12 cellular contexts compared by ENCODE assay signal in genomic region chr2:112622528-112622849, GRCh38. TPM values are rescaled to one million over a fixed set of nuclear protein-coding genes. Genes with fewer than 3 reads are reported as not detected.
A peak's percentile ranks its signal among the peaks of the same experiment; 100 is the strongest.
DNase-seq lines count a peak whose midpoint lies in the region; ATAC-seq and TF ChIP-seq lines count a peak whose summit lies in the region.
"Had no signal": no experiment of that assay in that cellular context is flagged by ENCODE, and none has a peak within 500 bp of the region (broad histone marks: within the 10 kb centered on the region; RNA-seq: fewer than 3 reads in every experiment).

No MANE protein-coding gene starts in this region.

- intact Hi-C loops in PC-3 (cut with micrococcal nuclease) (no loop called here), cardiac septum (cut with DNase I) (no loop called here)

- BruUV-seq in PC-3 (replicated peaks; lab: Mats Ljungman, UMichigan) = no TSS peak

- ATAC-seq in PC-3 (peak; percentile 7), HG03196 (IDR thresholded peaks at IDR 0.05; ENCODE audit: unreplicated experiment) (no peak)

- peak overlapping the region; percentile 94 for H3K27ac ChIP-seq in PC-3 (ENCODE audit: low read length)
- H3K27ac ChIP-seq: HL-60, upper lobe of left lung had no signal

- CTCF ChIA-PET in PC-3 (lab: Charles Lee) = interaction anchor here (0.6 kb wide), 2 partner anchors 21 to 661 kb away, joined by 6 to 7 read pairs; no protein-coding TSS in a partner anchor

- in situ Hi-C loops in KBM-7 (cut with MboI; ENCODE audit: low pct_unique_long_range_greater_than_20kb, low sequenced_read_pairs) = loop anchor here (25.0 kb wide), 1 partner anchor 315 kb away; no protein-coding TSS in a partner anchor

- no peak overlapping the region; the same call in 1 of the 2 replicates for H2AFZ ChIP-seq in PC-3 (ENCODE audit: low read length)

- no peaks in the 10 kb centered on the region for H4K20me1 ChIP-seq in PC-3 (ENCODE audit: low read length)

- H3K4me2 ChIP-seq in PC-3 (ENCODE audit: low read length) = peak overlapping the region; percentile 58

- H3K9me3 ChIP-seq in PC-3 (ENCODE audit: low read length) = no peaks in the 10 kb centered on the region
- H3K9me3 ChIP-seq: adrenal gland, upper lobe of left lung had no signal

- DNase-seq in GM04504 (ENCODE audit: low read depth) (peak; percentile 79), PC-3 (peak; percentile 88), erythroblast (lab: John Stamatoyannopoulos, UW) (peak; percentile 69 to 75), skeletal muscle cell (ENCODE audit: low read depth) (peak; percentile 93), KBM-7 (no peak), cardiac septum (ENCODE audit: low spot score) (no peak)
- DNase-seq: foreskin melanocyte had no signal

- peaks cover 13% of the 10 kb centered on the region for H3F3A ChIP-seq in PC-3 (ENCODE audit: low read length, unreplicated experiment)

- no peaks in the 10 kb centered on the region for H3K27me3 ChIP-seq in PC-3 (ENCODE audit: low read length)
- H3K27me3 ChIP-seq: adrenal gland, upper lobe of left lung had no signal

- H3K9ac ChIP-seq in PC-3 (ENCODE audit: low read length) = peak overlapping the region; percentile 61

- H3K4me1 ChIP-seq in PC-3 (ENCODE audit: insufficient read depth, low read length) = peaks cover 63% of the 10 kb centered on the region

- H3K4me3 ChIP-seq in PC-3 (ENCODE audit: low read length) (no peak overlapping the region), skeletal muscle cell (ENCODE audit: low read depth, low read length) (no peak overlapping the region)
- H3K4me3 ChIP-seq: adrenal gland, lung, upper lobe of left lung had no signal

- peaks cover 9% of the 10 kb centered on the region; the same call in 1 of the 2 replicates for H3K79me2 ChIP-seq in PC-3 (ENCODE audit: low read length)

- POLR2A ChIA-PET in PC-3 (lab: Charles Lee; ENCODE audit: unreplicated experiment) = interaction anchor here (0.6 kb wide), 1 partner anchor 37 kb away, joined by 3 read pairs; no protein-coding TSS in a partner anchor

- no peaks in the 10 kb centered on the region for H3K36me3 ChIP-seq in PC-3 (ENCODE audit: low read depth, low read length)
- H3K36me3 ChIP-seq: adrenal gland, upper lobe of left lung had no signal

- no peak for TF ChIP-seq CTCF in PC-3 (conservative IDR thresholded peaks at IDR 0.05; ENCODE audit: low read depth, low read length)

- H3K9me2 ChIP-seq in PC-3 (replicated peaks; ENCODE audit: low read length) = no peaks in the 10 kb centered on the region

- TF ChIP-seq POLR2A in erythroblast (IDR thresholded peaks at IDR 0.05; ENCODE audit: low read length) = no peak

RNA-seq across cellular contexts. Expression of gene SLC20A1, which starts 23.2 kb away (rescaled TPM):
- total RNA-seq in PC-3 (2014; rRNA removed) = 209 and 257 TPM in 2 replicates
- 26.1 TPM for total RNA-seq in cardiac septum

RNA-seq across cellular contexts. Expression of gene CHCHD5, which starts 38.1 kb away (rescaled TPM):
- total RNA-seq in PC-3 (2014; rRNA removed) (25.4 and 27.9 TPM in 2 replicates), cardiac septum (24.9 TPM)

Comparison
In these comparisons a context has a peak if more than half of its experiments do, and no peak if none do; other contexts are left out.
1. DNase-seq: peak in GM04504 (single experiment), PC-3 (single experiment), erythroblast (2 of 2) and skeletal muscle cell (single experiment); none in KBM-7 (single experiment) and cardiac septum (single experiment).